8 cellular contexts compared by ENCODE assay signal in the genomic region with DNA sequence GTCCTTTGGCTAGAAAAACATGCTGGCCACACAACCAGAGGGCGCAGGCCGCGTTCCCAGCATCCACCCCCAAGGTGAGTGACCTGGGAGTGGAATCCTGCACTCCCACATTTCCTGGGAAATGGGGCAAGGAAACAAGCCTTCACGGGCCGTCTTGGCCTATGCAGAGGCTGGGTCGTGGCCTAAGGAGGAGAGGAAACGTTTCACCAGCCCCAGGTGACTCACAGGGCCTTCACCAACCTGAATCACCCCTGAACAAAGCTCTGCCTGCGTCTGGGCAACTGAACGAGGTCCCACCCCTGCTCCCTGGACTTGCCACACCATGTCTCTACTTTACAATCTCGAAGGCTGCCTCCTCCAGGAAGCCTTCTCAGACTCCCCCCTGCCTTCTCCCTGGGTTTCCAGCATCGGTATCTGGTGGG. TPM values are rescaled to one million over a fixed set of nuclear protein-coding genes. Genes with fewer than 3 reads are reported as not detected.
A peak's percentile ranks its signal among the peaks of the same experiment; 100 is the strongest.
DNase-seq lines count a peak whose midpoint lies in the region; ATAC-seq and TF ChIP-seq lines count a peak whose summit lies in the region.

No MANE protein-coding gene starts in this region.

- H3K4me1 Mint-ChIP-seq in activated CD4-positive, alpha-beta T cell treated with anti-CD3 and anti-CD28 coated beads, Interleukin-2, amount 10 ng/mL, durations not matched to agents 24 days and 14 days: peaks cover 87% of the 10 kb centered on the region

- intact Hi-C loops in activated CD4-positive, alpha-beta T cell treated with anti-CD3 and anti-CD28 coated beads, Interleukin-2, amount 10 ng/mL, durations not matched to agents 24 days and 14 days (cut with micrococcal nuclease): no loop called here

- H3K36me3 Mint-ChIP-seq in activated CD4-positive, alpha-beta T cell treated with anti-CD3 and anti-CD28 coated beads, Interleukin-2, amount 10 ng/mL, durations not matched to agents 24 days and 14 days (ENCODE audit: low read depth): peaks cover 60% of the 10 kb centered on the region

- H3K27me3 Mint-ChIP-seq in activated CD4-positive, alpha-beta T cell treated with anti-CD3 and anti-CD28 coated beads, Interleukin-2, amount 10 ng/mL, durations not matched to agents 24 days and 14 days: no peaks in the 10 kb centered on the region

- H3K27ac Mint-ChIP-seq in activated CD4-positive, alpha-beta T cell treated with anti-CD3 and anti-CD28 coated beads, Interleukin-2, amount 10 ng/mL, durations not matched to agents 24 days and 14 days: peak overlapping the region; percentile 78

- H3K4me3 Mint-ChIP-seq in activated CD4-positive, alpha-beta T cell treated with anti-CD3 and anti-CD28 coated beads, Interleukin-2, amount 10 ng/mL, durations not matched to agents 24 days and 14 days: peak overlapping the region; percentile 67

- DNase-seq in HK-2 (ENCODE audit: unreplicated experiment): peak; percentile 78
- DNase-seq in activated CD4-positive, alpha-beta T cell treated with anti-CD3 and anti-CD28 coated beads, Interleukin-2, amount 10 ng/mL, durations not matched to agents 24 days and 14 days: peak; percentile 73
- DNase-seq in fibroblast of mammary gland (ENCODE audit: low read depth): peak; percentile 84
- peak; percentile 77 for DNase-seq in stimulated activated CD4-positive, alpha-beta T cell treated with anti-CD3 and anti-CD28 coated beads, Interleukin-1b, Interleukin-23, amount 100 ng/mL, for 48 hours
- DNase-seq in HUDEP-2 (lab: John Stamatoyannopoulos, UW; ENCODE audit: unreplicated experiment in 76 of 76): no peak
- DNase-seq in pons (ENCODE audit: low spot score): no peak
- DNase-seq in GM03348 (ENCODE audit: low spot score): no peak

- ATAC-seq in HG02884 (IDR thresholded peaks at IDR 0.05; ENCODE audit: unreplicated experiment): no peak

- no peak for TF ChIP-seq CTCF in fibroblast of mammary gland (conservative IDR thresholded peaks at IDR 0.05; ENCODE audit: control insufficient read depth, insufficient read depth, low read depth, low read length)

- no peak overlapping the region for H3K4me3 ChIP-seq in fibroblast of mammary gland (ENCODE audit: control insufficient read depth, low read depth, low read length)

- H3K9me3 Mint-ChIP-seq in activated CD4-positive, alpha-beta T cell treated with anti-CD3 and anti-CD28 coated beads, Interleukin-2, amount 10 ng/mL, durations not matched to agents 24 days and 14 days: no peaks in the 10 kb centered on the region

RNA-seq across cellular contexts. Expression of gene MYH9, which starts 13.2 kb away (rescaled TPM):
- total RNA-seq in activated CD4-positive, alpha-beta T cell treated with anti-CD3 and anti-CD28 coated beads, Interleukin-2, amount 10 ng/mL, durations not matched to agents 24 days and 14 days: 625 and 633 TPM in 2 replicates

Comparison
In these comparisons a context has a peak if more than half of its experiments do, and no peak if none do; other contexts are left out.
1. DNase-seq: peak in HK-2 (single experiment), activated CD4-positive, alpha-beta T cell treated with anti-CD3 and anti-CD28 coated beads, Interleukin-2, amount 10 ng/mL, durations not matched to agents 24 days and 14 days (single experiment), fibroblast of mammary gland (single experiment) and stimulated activated CD4-positive, alpha-beta T cell treated with anti-CD3 and anti-CD28 coated beads, Interleukin-1b, Interleukin-23, amount 100 ng/mL, for 48 hours (single experiment); none in HUDEP-2 (0 of 76), pons (single experiment) and GM03348 (single experiment).